In the genomic region with DNA sequence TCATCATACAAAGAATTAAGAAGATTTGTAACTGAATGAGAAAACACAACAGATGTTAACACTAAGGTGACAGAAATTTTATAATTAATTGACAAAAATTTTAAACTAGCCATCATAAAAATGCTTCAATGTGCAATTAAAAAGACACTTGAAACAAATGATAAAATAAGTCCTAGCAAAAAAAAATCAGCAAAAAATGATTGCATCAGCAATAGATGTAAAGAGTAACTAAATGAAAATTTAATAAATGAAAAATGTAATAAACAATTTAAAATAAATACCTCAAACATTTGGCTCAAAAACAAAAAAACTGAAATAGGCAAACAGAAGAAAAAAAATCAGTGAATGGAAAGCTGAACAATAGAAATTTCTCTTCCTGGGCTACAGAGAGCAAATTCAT, we compare ENCODE assay signal across 28 cellular contexts.
"Had no signal": no experiment of that assay in that cellular context is flagged by ENCODE, and none has a peak within 500 bp of the region (broad histone marks: within the 10 kb centered on the region; RNA-seq: fewer than 3 reads in every experiment).

No MANE protein-coding gene starts in this region.

- H3K4me1 ChIP-seq: neural progenitor cell, parathyroid adenoma, psoas muscle, spleen, suprapubic skin, testis, tibial artery, transverse colon, upper lobe of right lung, uterus had no signal

- H2AFZ ChIP-seq: neural progenitor cell, parathyroid adenoma had no signal

- H3K36me3 ChIP-seq: neural progenitor cell, ovary, spleen, suprapubic skin, tibial artery, transverse colon, upper lobe of right lung, uterus had no signal

- H3K79me2 ChIP-seq: parathyroid adenoma had no signal

- H3K9ac ChIP-seq: neural progenitor cell, parathyroid adenoma had no signal

- DNase-seq: natural killer cell; occipital lobe; ovary; posterior cingulate gyrus; psoas muscle; right cardiac atrium; spleen; stimulated activated CD4-positive, alpha-beta T cell treated with anti-CD3 and anti-CD28 coated beads, Interleukin-12 subunit alpha, Interleukin-12 subunit beta, amount 100 ng/mL, for 4 hours; stimulated activated CD4-positive, alpha-beta T cell treated with anti-CD3 and anti-CD28 coated beads, Interleukin-1b, Interleukin-23, amount 100 ng/mL, for 48 hours; stimulated activated CD4-positive, alpha-beta T cell treated with anti-CD3 and anti-CD28 coated beads, Interleukin-4, amount 100 ng/mL, for 1 hour; stimulated activated CD4-positive, alpha-beta T cell treated with anti-CD3 and anti-CD28 coated beads, Interleukin-4, amount 100 ng/mL, for 4 hours; stimulated activated CD8-positive, alpha-beta memory T cell treated with anti-CD3 and anti-CD28 coated beads, Interleukin-4, amount 100 ng/mL, for 48 hours; stimulated activated naive CD4-positive, alpha-beta T cell; stimulated activated naive CD8-positive, alpha-beta T cell treated with anti-CD3 and anti-CD28 coated beads, Interleukin-15, amount 100 ng/mL, for 72 hours; stimulated activated naive CD8-positive, alpha-beta T cell treated with anti-CD3 and anti-CD28 coated beads, Interleukin-15, Interleukin-2, amounts not matched to agents 100 U/mL and 50 U/mL, for 24 hours; substantia nigra; testis; tibial artery; transverse colon; upper lobe of right lung; uterus had no signal

- H3K9me3 ChIP-seq: ovary, psoas muscle, spleen, suprapubic skin, testis, tibial artery, transverse colon, upper lobe of right lung had no signal

- H3K27ac ChIP-seq: neural progenitor cell, ovary, parathyroid adenoma, psoas muscle, skin epidermis, spleen, suprapubic skin, testis, tibial artery, transverse colon, upper lobe of right lung, uterus had no signal

- H3K4me3 ChIP-seq: neural progenitor cell, ovary, psoas muscle, skin epidermis, smooth muscle cell, spleen, suprapubic skin, testis, tibial artery, transverse colon, upper lobe of right lung, uterus had no signal

- H3K27me3 ChIP-seq: neural progenitor cell, ovary, spleen, suprapubic skin, testis, tibial artery, transverse colon, upper lobe of right lung, uterus had no signal

- H3K4me2 ChIP-seq: neural progenitor cell, smooth muscle cell had no signal

- ATAC-seq: natural killer cell; psoas muscle; right cardiac atrium; sciatic nerve; stimulated activated memory B cell treated with anti-CD40 and anti-IgM and Interleukin-4, amounts not matched to agents 10 μg/mL and 1 μg/mL and 100 μg/mL, for 72 hours; stimulated activated naive CD8-positive, alpha-beta T cell treated with anti-CD3 and anti-CD28 coated beads, Interleukin-15, amount 100 ng/mL, for 72 hours; stimulated activated naive CD8-positive, alpha-beta T cell treated with anti-CD3 and anti-CD28 coated beads, Interleukin-15, Interleukin-2, amounts not matched to agents 100 U/mL and 50 U/mL, for 24 hours; upper lobe of right lung had no signal
